In genomic region chr15:68559342-68560310, GRCh38 we compare ENCODE assay signal across 1 cellular context.
A peak's percentile ranks its signal among the peaks of the same experiment; 100 is the strongest.
TF ChIP-seq lines count a peak whose summit lies in the region.

No MANE protein-coding gene starts in this region.

TF ChIP-seq in HEK293, 187 proteins besides CTCF, POLR2A, EP300 and RAD21 (continued from another document and continues in another):
- TF ChIP-seq ZBTB44 (tag by site-specific recombination; IDR thresholded peaks at IDR 0.05), result peak; percentile 29; the same call in 1 of the 2 replicates
- peak; percentile 51 for TF ChIP-seq ZNF654 (tag by site-specific recombination; IDR thresholded peaks at IDR 0.05; ENCODE audit: low read depth)
- TF ChIP-seq ZSCAN30 (tag by site-specific recombination; IDR thresholded peaks at IDR 0.05), result peak; percentile 92
- TF ChIP-seq GLIS1 (tag by site-specific recombination; IDR thresholded peaks at IDR 0.05), result peak; percentile 95
- TF ChIP-seq GLIS2 (tag by site-specific recombination; IDR thresholded peaks at IDR 0.05), result peak; percentile 98
- no peak for TF ChIP-seq PRDM6 (tag by site-specific recombination; IDR thresholded peaks at IDR 0.05)
- no peak for TF ChIP-seq MEIS1 (CRISPR knock-in tag; IDR thresholded peaks at IDR 0.05; ENCODE audit: borderline replicate concordance)
- TF ChIP-seq OVOL3 (tag by site-specific recombination; IDR thresholded peaks at IDR 0.05), result no peak
- TF ChIP-seq ZNF10 (tag by site-specific recombination; IDR thresholded peaks at IDR 0.05), result no peak
- TF ChIP-seq ZNF776 (tag by site-specific recombination; IDR thresholded peaks at IDR 0.05; ENCODE audit: borderline replicate concordance), result no peak
- peak; percentile 91 for TF ChIP-seq SP7 (tag by site-specific recombination; IDR thresholded peaks at IDR 0.05)
- no peak for TF ChIP-seq ZNF571 (tag by site-specific recombination; IDR thresholded peaks at IDR 0.05)
- TF ChIP-seq OSR2 (tag by site-specific recombination; IDR thresholded peaks at IDR 0.05), result no peak
- TF ChIP-seq REPIN1 (tag by site-specific recombination; IDR thresholded peaks at IDR 0.05; ENCODE audit: low read depth), result peak; percentile 50; the same call in 1 of the 2 replicates
- no peak for TF ChIP-seq ZNF132 (tag by site-specific recombination; IDR thresholded peaks at IDR 0.05; ENCODE audit: borderline replicate concordance)
- no peak for TF ChIP-seq ZNF707 (tag by site-specific recombination; IDR thresholded peaks at IDR 0.05)
- peak; percentile 83 for TF ChIP-seq KLF17 (tag by site-specific recombination; IDR thresholded peaks at IDR 0.05)
- no peak for TF ChIP-seq ZNF155 (tag by site-specific recombination; IDR thresholded peaks at IDR 0.05)
- no peak for TF ChIP-seq ZNF548 (tag by site-specific recombination; IDR thresholded peaks at IDR 0.05)
- no peak for TF ChIP-seq ZNF677 (tag by site-specific recombination; IDR thresholded peaks at IDR 0.05)
- peak; percentile 63; the same call in 1 of the 2 replicates for TF ChIP-seq MYNN (tag by site-specific recombination; IDR thresholded peaks at IDR 0.05; ENCODE audit: borderline replicate concordance)
- TF ChIP-seq ZNF157 (tag by site-specific recombination; IDR thresholded peaks at IDR 0.05), result no peak
- TF ChIP-seq ZNF600 (tag by site-specific recombination; IDR thresholded peaks at IDR 0.05), result peak; percentile 99
- peak; percentile 98 for TF ChIP-seq ZIC2 (tag by site-specific recombination; IDR thresholded peaks at IDR 0.05)
- no peak for TF ChIP-seq ZNF433 (tag by site-specific recombination; IDR thresholded peaks at IDR 0.05; ENCODE audit: low read depth)
- TF ChIP-seq ZBTB20 (tag by site-specific recombination; IDR thresholded peaks at IDR 0.05), result peak; percentile 68; the same call in 1 of the 2 replicates
- no peak for TF ChIP-seq ZNF133 (tag by site-specific recombination; IDR thresholded peaks at IDR 0.05)
- TF ChIP-seq BCL11B (tag by site-specific recombination; IDR thresholded peaks at IDR 0.05; ENCODE audit: low read depth), result no peak
- TF ChIP-seq BCL6B (tag by site-specific recombination; IDR thresholded peaks at IDR 0.05), result no peak
- TF ChIP-seq SETDB1 (IDR thresholded peaks at IDR 0.05; ENCODE audit: insufficient read length, low read length), result no peak
- peak; percentile 55; the same call in 1 of the 2 replicates for TF ChIP-seq WT1 (tag by site-specific recombination; IDR thresholded peaks at IDR 0.05)
- TF ChIP-seq ZBTB7A (tag by site-specific recombination; IDR thresholded peaks at IDR 0.05; ENCODE audit: low read depth), result no peak
- no peak for TF ChIP-seq SCRT1 (tag by site-specific recombination; IDR thresholded peaks at IDR 0.05; ENCODE audit: borderline replicate concordance)
- TF ChIP-seq ZNF324 (tag by site-specific recombination; IDR thresholded peaks at IDR 0.05), result peak; percentile 85; the same call in 1 of the 2 replicates
- TF ChIP-seq ZNF747 (tag by site-specific recombination; IDR thresholded peaks at IDR 0.05), result no peak
- TF ChIP-seq ZNF148 (tag by site-specific recombination; IDR thresholded peaks at IDR 0.05; ENCODE audit: borderline replicate concordance), result no peak
- TF ChIP-seq KLF8 (tag by site-specific recombination; IDR thresholded peaks at IDR 0.05), result peak; percentile 45; the same call in 1 of the 2 replicates
- no peak for TF ChIP-seq ZNF112 (tag by site-specific recombination; IDR thresholded peaks at IDR 0.05)
- no peak for TF ChIP-seq AEBP2 (tag by site-specific recombination; IDR thresholded peaks at IDR 0.05; ENCODE audit: borderline replicate concordance)
- peak; percentile 98 for TF ChIP-seq ZEB2 (tag by site-specific recombination; IDR thresholded peaks at IDR 0.05)
- TF ChIP-seq ZNF623 (tag by site-specific recombination; IDR thresholded peaks at IDR 0.05), result no peak
- TF ChIP-seq ZNF423 (tag by site-specific recombination; IDR thresholded peaks at IDR 0.05), result peak; percentile 93
- peak; percentile 94 for TF ChIP-seq PRDM1 (tag by site-specific recombination; IDR thresholded peaks at IDR 0.05)
- TF ChIP-seq ZNF76 (tag by site-specific recombination; IDR thresholded peaks at IDR 0.05; ENCODE audit: borderline replicate concordance, low read depth), result peak; percentile 76
- no peak for TF ChIP-seq ZSCAN5A (tag by site-specific recombination; IDR thresholded peaks at IDR 0.05)
- no peak for TF ChIP-seq ZNF473 (tag by site-specific recombination; IDR thresholded peaks at IDR 0.05)
- TF ChIP-seq PBX3 (CRISPR knock-in tag; IDR thresholded peaks at IDR 0.05), result peak; percentile 96
- TF ChIP-seq ELK4 (IDR thresholded peaks at IDR 0.05; ENCODE audit: borderline replicate concordance, low read depth, low read length), result no peak
- no peak for TF ChIP-seq ZNF488 (tag by site-specific recombination; IDR thresholded peaks at IDR 0.05)
- no peak for TF ChIP-seq ZNF354C (tag by site-specific recombination; IDR thresholded peaks at IDR 0.05; ENCODE audit: borderline replicate concordance, low read depth)
- TF ChIP-seq ZNF558 (tag by site-specific recombination; IDR thresholded peaks at IDR 0.05), result peak; percentile 46; the same call in 1 of the 2 replicates
- TF ChIP-seq ZNF629 (tag by site-specific recombination; IDR thresholded peaks at IDR 0.05), result peak; percentile 90
- TF ChIP-seq ZBTB26 (tag by site-specific recombination; optimal IDR thresholded peaks at IDR 0.05), result peak; percentile 96
